ENCODE assay signal across 8 cellular contexts in genomic region chr12:6866163-6866919, GRCh38. TPM values are rescaled to one million over a fixed set of nuclear protein-coding genes. Genes with fewer than 3 reads are reported as not detected.
DNase-seq lines count a peak whose midpoint lies in the region; ATAC-seq and TF ChIP-seq lines count a peak whose summit lies in the region.

No MANE protein-coding gene starts in this region.

- H4K8ac ChIP-seq in neuronal stem cell (ENCODE audit: low read depth, low read length), result no peak overlapping the region

- H2AFZ ChIP-seq in MM.1S (ENCODE audit: low read length) (no peak overlapping the region), neuronal stem cell (ENCODE audit: low read length) (peak overlapping the region; percentile 84)

- H3K79me1 ChIP-seq in neuronal stem cell (ENCODE audit: low read depth, low read length), result peaks cover 8% of the 10 kb centered on the region

- ATAC-seq in omental fat pad (ENCODE audit: low FRiP score), result no peak

- H3K14ac ChIP-seq in neuronal stem cell (ENCODE audit: low read length), result no peak overlapping the region

- peak overlapping the region; percentile 38 for H3K23ac ChIP-seq in neuronal stem cell (ENCODE audit: low read depth, low read length, poor library complexity)

- no peaks in the 10 kb centered on the region for H3K9me3 Mint-ChIP-seq in CD14-positive monocyte

- H3K4me2 ChIP-seq in MM.1S (ENCODE audit: low read depth, low read length) (peak overlapping the region; percentile 90), neuronal stem cell (ENCODE audit: insufficient read depth, low read length, poor library complexity, severe bottlenecking) (peak overlapping the region; percentile 92)

- intact Hi-C loops in CD14-positive monocyte (cut with micrococcal nuclease), result loop anchor here in 1 of 2 donors (5.0 kb wide), 1 partner anchor 246 kb away; no protein-coding TSS in a partner anchor

- no peak overlapping the region for H3K4ac ChIP-seq in neuronal stem cell (ENCODE audit: low read length)

- H4K20me1 ChIP-seq in MM.1S (ENCODE audit: insufficient read depth, low read length), result peaks cover 19% of the 10 kb centered on the region

- no peak overlapping the region for H4K91ac ChIP-seq in neuronal stem cell (ENCODE audit: low read depth, low read length, poor library complexity)

- peak overlapping the region; percentile 69 for H2BK120ac ChIP-seq in neuronal stem cell (ENCODE audit: low read depth, low read length)

- WGBS in neuronal stem cell (ENCODE audit: extremely low coverage in 2 of 2, insufficient read length in 2 of 2, insufficient replicate concordance in 1 of 2), 2 donors, result no CpG with 5 or more reads among the region's 19 CpGs

- H3K27ac Mint-ChIP-seq in CD14-positive monocyte, result peak overlapping the region; percentile 64 to 95 (median 91)

- no peaks in the 10 kb centered on the region for H3K27me3 ChIP-seq in MM.1S (replicated peaks; ENCODE audit: insufficient read depth, low read length)
- no peaks in the 10 kb centered on the region for H3K27me3 ChIP-seq in effector memory CD4-positive, alpha-beta T cell (replicated peaks; ENCODE audit: control insufficient read depth, insufficient read depth, low read length, poor library complexity, severe bottlenecking)
- H3K27me3 ChIP-seq in neuronal stem cell (ENCODE audit: control insufficient read depth in 3 of 3, insufficient read depth in 3 of 3, low read depth in 1 of 3, low read length in 3 of 3), result no peaks in the 10 kb centered on the region

- H3K4me3 Mint-ChIP-seq in CD14-positive monocyte, result peak overlapping the region; percentile 92

- H3F3A ChIP-seq in MM.1S (ENCODE audit: insufficient read depth, low read length), result peaks cover 31% of the 10 kb centered on the region

- H3K27me3 Mint-ChIP-seq in CD14-positive monocyte (ENCODE audit: low read depth in 3 of 3), result peaks cover 0 to 5% (median 3%) of the 10 kb centered on the region in 3 donors

- peak overlapping the region; percentile 43 for H2BK15ac ChIP-seq in neuronal stem cell (ENCODE audit: low read length)

- no peaks in the 10 kb centered on the region for H3K9me3 ChIP-seq in MM.1S (replicated peaks; ENCODE audit: insufficient read depth, low read length)
- H3K9me3 ChIP-seq in effector memory CD4-positive, alpha-beta T cell (ENCODE audit: control insufficient read depth, low read length), result no peaks in the 10 kb centered on the region
- peaks cover 0 to 2% of the 10 kb centered on the region in 2 donors for H3K9me3 ChIP-seq in neuronal stem cell (replicated peaks in 1 of 2; ENCODE audit: control insufficient read depth in 2 of 2, insufficient read depth in 1 of 2, low read depth in 1 of 2, low read length in 2 of 2)

- H3K36me3 ChIP-seq in MM.1S (replicated peaks; ENCODE audit: insufficient read depth, low read length) (peaks cover 4% of the 10 kb centered on the region), neuronal stem cell (replicated peaks in 1 of 2; ENCODE audit: control insufficient read depth in 2 of 2, insufficient read depth in 2 of 2, low read length in 2 of 2) (peaks cover 37 to 77% of the 10 kb centered on the region in 2 donors)
- H3K36me3 ChIP-seq in effector memory CD4-positive, alpha-beta T cell (ENCODE audit: control insufficient read depth, insufficient read depth, low read length), result peaks cover 38% of the 10 kb centered on the region

- H3K4me1 ChIP-seq in MM.1S (ENCODE audit: low read length) (peaks cover 28% of the 10 kb centered on the region), neuronal stem cell (ENCODE audit: control insufficient read depth in 2 of 2, insufficient read depth in 1 of 2, low read depth in 1 of 2, low read length in 2 of 2) (peaks cover 6 to 17% of the 10 kb centered on the region in 2 donors)
- H3K4me1 ChIP-seq in effector memory CD4-positive, alpha-beta T cell (ENCODE audit: control insufficient read depth, insufficient read depth, low read length, poor library complexity, severe bottlenecking), result peaks cover 34% of the 10 kb centered on the region

- peaks cover 62 to 78% of the 10 kb centered on the region in 2 donors for H3K36me3 Mint-ChIP-seq in CD14-positive monocyte

- no peak overlapping the region for H3K27ac ChIP-seq in MM.1S (ENCODE audit: low read length)
- H3K27ac ChIP-seq in effector memory CD4-positive, alpha-beta T cell (ENCODE audit: insufficient read depth, low read length, poor library complexity, severe bottlenecking), result peak overlapping the region; percentile 79
- no peak overlapping the region for H3K27ac ChIP-seq in neuronal stem cell (replicated peaks; ENCODE audit: low read length)

- DNase-seq in CD14-positive monocyte (ENCODE audit: low spot score), result no peak
- DNase-seq in MM.1S, result no peak
- no peak for DNase-seq in effector memory CD4-positive, alpha-beta T cell
- DNase-seq in neuronal stem cell (ENCODE audit: low spot score), result no peak
- DNase-seq in KBM-7, result no peak
- DNase-seq in activated CD4-positive, alpha-beta T cell treated with anti-CD3 and anti-CD28 coated beads, Interleukin-2, amount 50 U/mL, for 1 hour, result no peak
- DNase-seq in NCI-H1105 treated with DMSO at 0.1 percent for 48 hours (lab: John Stamatoyannopoulos, UW), result no peak
- DNase-seq in omental fat pad (ENCODE audit: low spot score), result no peak

- peaks cover 41% of the 10 kb centered on the region for H3K4me1 Mint-ChIP-seq in CD14-positive monocyte

- no peak overlapping the region for H3K4me3 ChIP-seq in MM.1S (ENCODE audit: low read length)
- peak overlapping the region; percentile 93 for H3K4me3 ChIP-seq in effector memory CD4-positive, alpha-beta T cell (ENCODE audit: insufficient read depth, low read depth, low read length, poor library complexity, severe bottlenecking)
- H3K4me3 ChIP-seq in neuronal stem cell (ENCODE audit: low read length in 2 of 2), result peak overlapping the region; percentile 74 to 77

- no peak overlapping the region for H2BK12ac ChIP-seq in neuronal stem cell (ENCODE audit: low read length)

- peak overlapping the region; percentile 82 for H2AK5ac ChIP-seq in neuronal stem cell (ENCODE audit: low read depth, low read length)

- peaks cover 37% of the 10 kb centered on the region for H3K79me2 ChIP-seq in MM.1S (ENCODE audit: low read length)

- in situ Hi-C loops in KBM-7 (cut with MboI; ENCODE audit: low pct_unique_long_range_greater_than_20kb, low sequenced_read_pairs), result no loop called here

- H3K9ac ChIP-seq in MM.1S (ENCODE audit: low read length), result no peak overlapping the region
- peak overlapping the region; percentile 87 for H3K9ac ChIP-seq in neuronal stem cell (ENCODE audit: low read depth, low read length, poor library complexity)

- TF ChIP-seq CTCF in CD14-positive monocyte (IDR thresholded peaks at IDR 0.05) (no peak), MM.1S (IDR thresholded peaks at IDR 0.05; ENCODE audit: low read length) (no peak), omental fat pad (IDR thresholded peaks at IDR 0.05) (no peak)

- H2BK5ac ChIP-seq in neuronal stem cell (ENCODE audit: low read length), result peak overlapping the region; percentile 95

- H3K18ac ChIP-seq in neuronal stem cell (ENCODE audit: low read length), result peak overlapping the region; percentile 76

- H3K9me2 ChIP-seq in MM.1S (replicated peaks; ENCODE audit: insufficient read depth, low read length), result no peaks in the 10 kb centered on the region

RNA-seq across cellular contexts. Expression of gene TPI1, which starts 1.0 kb away (rescaled TPM):
- 100 to 1,000 TPM; 764 to 839 TPM for polyA plus RNA-seq in CD14-positive monocyte
- polyA plus RNA-seq in neuronal stem cell (2013, experiment 1 of 2), result 638 TPM
- 612 TPM for polyA plus RNA-seq in neuronal stem cell (2013, experiment 2 of 2)
- total RNA-seq in omental fat pad, result 100 to 1,000 TPM; 254 to 446 (median 375) TPM

RNA-seq across cellular contexts. Expression of gene SPSB2, which starts 6.8 kb away (rescaled TPM):
- polyA plus RNA-seq in CD14-positive monocyte, result 1 to 10 TPM; 6.6 to 6.9 TPM
- 5.7 TPM for polyA plus RNA-seq in neuronal stem cell (2013, experiment 1 of 2)
- polyA plus RNA-seq in neuronal stem cell (2013, experiment 2 of 2), result 5.5 TPM
- 1 to 10 TPM; 4.1 to 6.5 (median 5.7) TPM for total RNA-seq in omental fat pad

RNA-seq across cellular contexts. Expression of gene USP5, which starts 14.4 kb away (rescaled TPM):
- polyA plus RNA-seq in CD14-positive monocyte, result 10 to 100 TPM; 29.9 to 32.4 TPM
- 80.9 TPM for polyA plus RNA-seq in neuronal stem cell (2013, experiment 1 of 2)
- polyA plus RNA-seq in neuronal stem cell (2013, experiment 2 of 2), result 82.6 TPM
- 10 to 100 TPM; 33.4 to 39.4 (median 36.7) TPM for total RNA-seq in omental fat pad

RNA-seq across cellular contexts. Expression of gene CDCA3, which starts 15.3 kb away (rescaled TPM):
- polyA plus RNA-seq in CD14-positive monocyte, result under 1 TPM; 0.57 to 0.61 TPM
- 81.3 TPM for polyA plus RNA-seq in neuronal stem cell (2013, experiment 1 of 2)
- polyA plus RNA-seq in neuronal stem cell (2013, experiment 2 of 2), result 79.5 TPM
- 1 to 10 TPM in 2 of 4 donors, under 1 TPM in 2; 0.47 to 1.6 (median 1.1) TPM for total RNA-seq in omental fat pad

RNA-seq across cellular contexts. Expression of gene GNB3, which starts 25.6 kb away (rescaled TPM):
- polyA plus RNA-seq in CD14-positive monocyte, result not detected
- 8.6 TPM for polyA plus RNA-seq in neuronal stem cell (2013, experiment 1 of 2)
- 8.2 TPM for polyA plus RNA-seq in neuronal stem cell (2013, experiment 2 of 2)
- total RNA-seq in omental fat pad, result 1 to 10 TPM in 1 of 4 donors, under 1 TPM in 2, not detected in 1; 0.25 to 2.0 (median 0.48) TPM
